Comparison of ENCODE assay signal across 26 cellular contexts in the genomic region with DNA sequence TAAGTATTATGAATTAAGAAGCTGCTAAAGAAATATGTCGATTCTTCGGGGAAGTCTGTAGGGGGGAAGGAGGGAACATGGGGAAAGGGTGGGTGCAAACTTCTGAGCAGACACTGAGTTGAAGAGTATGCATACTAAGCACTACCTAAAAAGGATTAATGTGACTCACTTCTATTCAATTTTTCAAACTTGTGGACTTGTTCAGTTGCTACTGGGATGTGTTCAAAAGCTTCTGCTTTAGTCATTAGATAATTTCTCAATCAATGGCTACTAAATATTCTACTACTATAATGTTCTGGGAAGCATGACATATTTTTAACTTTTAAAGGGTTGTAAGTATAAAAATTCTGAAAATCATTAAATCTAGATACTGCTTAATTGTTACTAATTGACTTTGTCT.
DNase-seq lines count a peak whose midpoint lies in the region; ATAC-seq, FAIRE-seq and TF ChIP-seq lines count a peak whose summit lies in the region.
"Had no signal": no experiment of that assay in that cellular context is flagged by ENCODE, and none has a peak within 500 bp of the region (broad histone marks: within the 10 kb centered on the region; RNA-seq: fewer than 3 reads in every experiment).

No MANE protein-coding gene starts in this region.

- H3K9ac ChIP-seq in smooth muscle cell (ENCODE audit: low read depth) = no peak overlapping the region
- H3K9ac ChIP-seq: BLaER1 treated with 17β-estradiol and CSF1 and Interleukin-3, amounts not matched to agents 10 nM and 100 nM had no signal

- WGBS in smooth muscle cell (ENCODE audit: low lambda C conversion rate) = 100% methylated on average over 2 of the region's 2 CpGs

- H3K27me3 ChIP-seq in GM23338 (ENCODE audit: insufficient read depth) = no peaks in the 10 kb centered on the region
- no peaks in the 10 kb centered on the region for H3K27me3 ChIP-seq in bronchial epithelial cell (ENCODE audit: control insufficient read depth, insufficient read depth, low read length)
- H3K27me3 ChIP-seq in smooth muscle cell (ENCODE audit: low read depth) = no peaks in the 10 kb centered on the region
- H3K27me3 ChIP-seq: BE2C; BLaER1 treated with 17β-estradiol and CSF1 and Interleukin-3, amounts not matched to agents 10 nM and 100 nM had no signal

- H4K20me1 ChIP-seq in GM23338 (replicated peaks; ENCODE audit: insufficient read depth) (no peaks in the 10 kb centered on the region), smooth muscle cell (ENCODE audit: low read depth) (no peaks in the 10 kb centered on the region)
- H4K20me1 ChIP-seq: BLaER1 treated with 17β-estradiol and CSF1 and Interleukin-3, amounts not matched to agents 10 nM and 100 nM had no signal

- no peak overlapping the region for H3K4me3 ChIP-seq in GM23338
- no peak overlapping the region for H3K4me3 ChIP-seq in bronchial epithelial cell (ENCODE audit: low read depth, low read length)
- H3K4me3 ChIP-seq in smooth muscle cell = no peak overlapping the region
- H3K4me3 ChIP-seq: A549; BLaER1 treated with 17β-estradiol and CSF1 and Interleukin-3, amounts not matched to agents 10 nM and 100 nM; GM12878 had no signal

- CTCF ChIA-PET in activated naive CD4-positive, alpha-beta T cell treated with anti-CD3 and anti-CD28 coated beads, Interleukin-2, amount 10 ng/mL, durations not matched to agents 7 days and 5 days (lab: Charles Lee) = no interaction called here

- H3K4me1 Mint-ChIP-seq in GM23338 = peaks cover 30% of the 10 kb centered on the region
- no peaks in the 10 kb centered on the region for H3K4me1 Mint-ChIP-seq in activated naive CD4-positive, alpha-beta T cell treated with anti-CD3 and anti-CD28 coated beads, Interleukin-2, amount 10 ng/mL, durations not matched to agents 7 days and 5 days

- no peak for DNase-seq in GM23338 (ENCODE audit: low spot score)
- DNase-seq in bronchial epithelial cell (ENCODE audit: low read depth) = peak; percentile 60
- no peak for DNase-seq in epithelial cell of prostate (ENCODE audit: low read depth, low spot score)
- no peak for DNase-seq in smooth muscle cell (lab: John Stamatoyannopoulos, UW; ENCODE audit: unreplicated experiment)
- DNase-seq in substantia nigra (lab: John Stamatoyannopoulos, UW) = no peak
- DNase-seq in activated naive CD4-positive, alpha-beta T cell treated with anti-CD3 and anti-CD28 coated beads, Interleukin-2, amount 10 ng/mL, durations not matched to agents 7 days and 5 days = no peak
- no peak for DNase-seq in OCI-M1 (lab: John Stamatoyannopoulos, UW)
- DNase-seq: 8988T; ACHN; AML-193; BE2C; CD4-positive, alpha-beta T cell; CD8-positive, alpha-beta memory T cell; DMS 273 treated with DMSO at 0.1 percent for 48 hours; DMS79; EL; GDM1; GOT3; H7 had no signal

- H3K4me2 ChIP-seq in GM23338 (no peak overlapping the region), smooth muscle cell (no peak overlapping the region)
- H3K4me2 ChIP-seq: A549 had no signal

- H3K9me3 ChIP-seq in smooth muscle cell (replicated peaks; ENCODE audit: low read depth) = no peaks in the 10 kb centered on the region
- H3K9me3 ChIP-seq: A549; BE2C; BLaER1 treated with 17β-estradiol and CSF1 and Interleukin-3, amounts not matched to agents 10 nM and 100 nM had no signal

- H3K27ac ChIP-seq in GM23338 (ENCODE audit: low read depth) (no peak overlapping the region), epithelial cell of prostate (peak overlapping the region; percentile 55), smooth muscle cell (ENCODE audit: low read depth) (peak overlapping the region; percentile 83), substantia nigra (ENCODE audit: low read depth, low read length, poor library complexity, severe bottlenecking) (no peak overlapping the region)
- H3K27ac ChIP-seq: A549 had no signal

- H3K36me3 ChIP-seq in GM23338 (ENCODE audit: insufficient read depth) = no peaks in the 10 kb centered on the region
- H3K36me3 ChIP-seq in bronchial epithelial cell (ENCODE audit: control insufficient read depth, insufficient read depth, low read length) = no peaks in the 10 kb centered on the region
- no peaks in the 10 kb centered on the region for H3K36me3 ChIP-seq in smooth muscle cell (ENCODE audit: low read depth)
- H3K36me3 ChIP-seq: BE2C; BLaER1 treated with 17β-estradiol and CSF1 and Interleukin-3, amounts not matched to agents 10 nM and 100 nM had no signal

- H3F3A ChIP-seq in GM23338 (replicated peaks; ENCODE audit: low read depth) (no peaks in the 10 kb centered on the region), smooth muscle cell (ENCODE audit: low read depth) (peaks cover 20% of the 10 kb centered on the region)

- H3K79me2 ChIP-seq in GM23338 (replicated peaks; ENCODE audit: insufficient read depth) (no peaks in the 10 kb centered on the region), smooth muscle cell (ENCODE audit: low read depth) (no peaks in the 10 kb centered on the region)

- no peak for FAIRE-seq in bronchial epithelial cell (lab: Jason Lieb, UNC)
- FAIRE-seq: A549, D721Med, GM12878, GM19239 had no signal

- H3K27me3 Mint-ChIP-seq in GM23338 (ENCODE audit: insufficient read depth, low read depth, poor library complexity) = no peaks in the 10 kb centered on the region
- peaks cover 11% of the 10 kb centered on the region for H3K27me3 Mint-ChIP-seq in activated naive CD4-positive, alpha-beta T cell treated with anti-CD3 and anti-CD28 coated beads, Interleukin-2, amount 10 ng/mL, durations not matched to agents 7 days and 5 days

- ATAC-seq in GM23338 = no peak
- ATAC-seq: A549, GM12878, HCT116 had no signal

- peak overlapping the region; percentile 59 for H3K27ac Mint-ChIP-seq in GM23338
- H3K27ac Mint-ChIP-seq in activated naive CD4-positive, alpha-beta T cell treated with anti-CD3 and anti-CD28 coated beads, Interleukin-2, amount 10 ng/mL, durations not matched to agents 7 days and 5 days = no peak overlapping the region
- H3K27ac Mint-ChIP-seq: CD4-positive, alpha-beta T cell had no signal

- H3K36me3 Mint-ChIP-seq in GM23338 (ENCODE audit: low read depth) = no peaks in the 10 kb centered on the region
- no peaks in the 10 kb centered on the region for H3K36me3 Mint-ChIP-seq in activated naive CD4-positive, alpha-beta T cell treated with anti-CD3 and anti-CD28 coated beads, Interleukin-2, amount 10 ng/mL, durations not matched to agents 7 days and 5 days
- H3K36me3 Mint-ChIP-seq: CD14-positive monocyte; CD8-positive, alpha-beta memory T cell had no signal

- no peak overlapping the region for H3K4me3 Mint-ChIP-seq in GM23338
- no peak overlapping the region for H3K4me3 Mint-ChIP-seq in activated naive CD4-positive, alpha-beta T cell treated with anti-CD3 and anti-CD28 coated beads, Interleukin-2, amount 10 ng/mL, durations not matched to agents 7 days and 5 days
- H3K4me3 Mint-ChIP-seq: CD14-positive monocyte; CD4-positive, alpha-beta T cell; CD8-positive, alpha-beta memory T cell had no signal

- H3K9me2 ChIP-seq in GM23338 (ENCODE audit: insufficient read depth) = no peaks in the 10 kb centered on the region; the same call in 1 of the 2 replicates

- H2AFZ ChIP-seq in GM23338 (0 out of 2 replicates have a peak overlapping the region, but pooled peaks have one; percentile 67), smooth muscle cell (ENCODE audit: low read depth) (no peak overlapping the region)

- H3K4me1 ChIP-seq in GM23338 (ENCODE audit: insufficient read depth) = peaks cover 20% of the 10 kb centered on the region
- peaks cover 19% of the 10 kb centered on the region for H3K4me1 ChIP-seq in smooth muscle cell (ENCODE audit: low read depth)
- H3K4me1 ChIP-seq: A549 had no signal

- H3K9me3 Mint-ChIP-seq in GM23338 = no peaks in the 10 kb centered on the region
- H3K9me3 Mint-ChIP-seq in activated naive CD4-positive, alpha-beta T cell treated with anti-CD3 and anti-CD28 coated beads, Interleukin-2, amount 10 ng/mL, durations not matched to agents 7 days and 5 days = no peaks in the 10 kb centered on the region
- H3K9me3 Mint-ChIP-seq: CD4-positive, alpha-beta T cell; CD8-positive, alpha-beta memory T cell had no signal

- TF ChIP-seq CTCF in GM23338 (conservative IDR thresholded peaks at IDR 0.05; ENCODE audit: low read depth in 2 of 2) (no peak), bronchial epithelial cell (IDR thresholded peaks at IDR 0.05; ENCODE audit: insufficient read depth, low read length, severe bottlenecking) (no peak), smooth muscle cell (IDR thresholded peaks at IDR 0.05; ENCODE audit: borderline replicate concordance, insufficient read depth, poor library complexity, severe bottlenecking) (no peak)

TF ChIP-seq in GM23338, 12 proteins besides CTCF, POLR2A, EP300 and RAD21 (continues in another document):
- no peak for TF ChIP-seq EZH2phosphoT487 (IDR thresholded peaks at IDR 0.05; ENCODE audit: unreplicated experiment)

Comparison
In these comparisons a context has a peak if more than half of its experiments do, and no peak if none do; other contexts are left out.
1. H3K27ac ChIP-seq: peak in epithelial cell of prostate (single experiment) and smooth muscle cell (single experiment); none in GM23338 (single experiment) and substantia nigra (single experiment).